Comparison of ENCODE assay signal across 8 cellular contexts in genomic region chr4:133152330-133152791, GRCh38. TPM values are rescaled to one million over a fixed set of nuclear protein-coding genes. Genes with fewer than 3 reads are reported as not detected.
DNase-seq lines count a peak whose midpoint lies in the region; ATAC-seq and TF ChIP-seq lines count a peak whose summit lies in the region.

No MANE protein-coding gene starts in this region.

- no peaks in the 10 kb centered on the region for H3F3A ChIP-seq in PC-9 (ENCODE audit: insufficient read depth, low read depth)

- H3K79me2 ChIP-seq in PC-9 (ENCODE audit: low read depth), result no peaks in the 10 kb centered on the region

- H3K27me3 ChIP-seq in PC-9 (ENCODE audit: insufficient read depth, low read depth), result no peaks in the 10 kb centered on the region

- H4K20me1 ChIP-seq in PC-9 (ENCODE audit: insufficient read depth), result no peaks in the 10 kb centered on the region

- H3K9me2 ChIP-seq in PC-9 (ENCODE audit: insufficient read depth), result no peaks in the 10 kb centered on the region

- no peak overlapping the region for H3K4me2 ChIP-seq in PC-9

- H3K27ac ChIP-seq in PC-9, result no peak overlapping the region

- BruUV-seq in PC-9 (replicated peaks; lab: Mats Ljungman, UMichigan), result no TSS peak

- POLR2A ChIA-PET in PC-9 (lab: Charles Lee; ENCODE audit: unreplicated experiment), result no interaction called here

- CTCF ChIA-PET in PC-9 (lab: Charles Lee), result no interaction called here

- H3K9me3 ChIP-seq in PC-9 (ENCODE audit: insufficient read depth, low read depth), result no peaks in the 10 kb centered on the region

- intact Hi-C loops in posterior vena cava (cut with DNase I) (no loop called here), PC-9 (cut with micrococcal nuclease; ENCODE audit: unreplicated experiment) (no loop called here)

- TF ChIP-seq CTCF in fibroblast of pulmonary artery (IDR thresholded peaks at IDR 0.05; ENCODE audit: low read length, missing control alignments) (no peak), PC-9 (conservative IDR thresholded peaks at IDR 0.05) (no peak)

- DNase-seq in DMS53 (lab: John Stamatoyannopoulos, UW), result peak; percentile 60
- peak; percentile 75 for DNase-seq in NCI-H748 (lab: John Stamatoyannopoulos, UW; ENCODE audit: unreplicated experiment)
- peak; percentile 31 for DNase-seq in fibroblast of pulmonary artery (ENCODE audit: low read depth)
- DNase-seq in posterior vena cava (ENCODE audit: low spot score), result peak; percentile 35
- DNase-seq in NCI-H2107 treated with DMSO at 0.1 percent for 48 hours (lab: John Stamatoyannopoulos, UW; ENCODE audit: unreplicated experiment), result no peak
- DNase-seq in NCI-H146 treated with DMSO at 0.1 percent for 48 hours (lab: John Stamatoyannopoulos, UW; ENCODE audit: unreplicated experiment), result no peak
- DNase-seq in PC-9, result no peak

- no peaks in the 10 kb centered on the region for H3K4me1 ChIP-seq in PC-9 (replicated peaks; ENCODE audit: insufficient read depth)

- no peak for ATAC-seq in GM19397 (IDR thresholded peaks at IDR 0.05; ENCODE audit: unreplicated experiment)

- H3K4me3 ChIP-seq in fibroblast of pulmonary artery (replicated peaks; ENCODE audit: low read depth, low read length) (peak overlapping the region; percentile 70), PC-9 (no peak overlapping the region)

- no peaks in the 10 kb centered on the region for H3K36me3 ChIP-seq in PC-9 (ENCODE audit: low read depth)

- no peak overlapping the region for H2AFZ ChIP-seq in PC-9

RNA-seq across cellular contexts. Expression of gene PCDH10, which starts 3.3 kb away (rescaled TPM):
- total RNA-seq in posterior vena cava, result 1 to 10 TPM; 2.3 to 4.6 TPM
- total RNA-seq in PC-9 (2021), result not detected in 2 replicates

Comparison
In these comparisons a context has a peak if more than half of its experiments do, and no peak if none do; other contexts are left out.
1. DNase-seq: peak in DMS53 (single experiment), NCI-H748 (single experiment), fibroblast of pulmonary artery (single experiment) and posterior vena cava (single experiment); none in NCI-H2107 treated with DMSO at 0.1 percent for 48 hours (single experiment), NCI-H146 treated with DMSO at 0.1 percent for 48 hours (single experiment) and PC-9 (0 of 2).